9 cellular contexts compared by ENCODE assay signal in genomic region chr12:27975222-27976136, GRCh38. TPM values are rescaled to one million over a fixed set of nuclear protein-coding genes. Genes with fewer than 3 reads are reported as not detected.
A peak's percentile ranks its signal among the peaks of the same experiment; 100 is the strongest.
DNase-seq lines count a peak whose midpoint lies in the region; ATAC-seq and TF ChIP-seq lines count a peak whose summit lies in the region.
"Had no signal": no experiment of that assay in that cellular context is flagged by ENCODE, and none has a peak within 500 bp of the region (broad histone marks: within the 10 kb centered on the region; RNA-seq: fewer than 3 reads in every experiment).

No MANE protein-coding gene starts in this region.

- no peaks in the 10 kb centered on the region for H3K36me3 Mint-ChIP-seq in T-helper 17 cell (ENCODE audit: low read depth)

- H3K27ac ChIP-seq in gastroesophageal sphincter (no peak overlapping the region), skeletal muscle tissue (ENCODE audit: low read depth, low read length) (no peak overlapping the region)

- H3K4me3 Mint-ChIP-seq in T-helper 17 cell = peak overlapping the region; percentile 36

- no peak overlapping the region for H3K27ac Mint-ChIP-seq in T-helper 17 cell

- no peak for ATAC-seq in T-helper 17 cell
- peak; percentile 27 for ATAC-seq in gastroesophageal sphincter
- ATAC-seq in GM18868 (IDR thresholded peaks at IDR 0.05; ENCODE audit: unreplicated experiment) = no peak

- H3K27me3 Mint-ChIP-seq in T-helper 17 cell = peaks cover 82% of the 10 kb centered on the region

- TF ChIP-seq EP300 in gastroesophageal sphincter (IDR thresholded peaks at IDR 0.05) = no peak

- peaks cover 61% of the 10 kb centered on the region for H3K27me3 ChIP-seq in gastroesophageal sphincter
- H3K27me3 ChIP-seq in skeletal muscle tissue (ENCODE audit: control insufficient read depth in 3 of 3, insufficient read depth in 3 of 3, low read length in 3 of 3) = peaks cover 31 to 41% (median 36%) of the 10 kb centered on the region in 3 donors

- DNase-seq in NCI-H2171 (lab: John Stamatoyannopoulos, UW) (peak; percentile 48), NCI-H2171 treated with DMSO at 0.1 percent for 48 hours (lab: John Stamatoyannopoulos, UW) (no peak), T-helper 17 cell (no peak), NOMO-1 (lab: John Stamatoyannopoulos, UW; ENCODE audit: unreplicated experiment in 2 of 2) (no peak), NK-92 (lab: John Stamatoyannopoulos, UW; ENCODE audit: unreplicated experiment) (no peak)
- DNase-seq: NCI-H345 had no signal

- TF ChIP-seq POLR2A in gastroesophageal sphincter (IDR thresholded peaks at IDR 0.05) = no peak

- H3K4me1 ChIP-seq in gastroesophageal sphincter (peaks cover 0 to 27% (median 3%) of the 10 kb centered on the region in 3 donors), skeletal muscle tissue (ENCODE audit: control insufficient read depth in 3 of 3, insufficient read depth in 3 of 3, low read length in 3 of 3) (peaks cover 9 to 11% (median 11%) of the 10 kb centered on the region in 3 donors)

- WGBS in gastroesophageal sphincter (ENCODE audit: low coverage in 1 of 2), 2 donors = 1 to 3% methylated on average over 17 to 20 of the region's 61 CpGs

- no peak overlapping the region for H3K9ac ChIP-seq in skeletal muscle tissue (ENCODE audit: low read depth in 1 of 3, low read length in 3 of 3)

- H3K4me3 ChIP-seq in gastroesophageal sphincter (peak overlapping the region in 1 of 2 donors; percentile 40), skeletal muscle tissue (ENCODE audit: low read length in 3 of 3) (peak overlapping the region; percentile 14 to 35 (median 29))

- H3K4me1 Mint-ChIP-seq in T-helper 17 cell = peaks cover 10% of the 10 kb centered on the region

- H3K9me3 ChIP-seq in T-helper 17 cell (ENCODE audit: control insufficient read depth, low read length, poor library complexity, severe bottlenecking) = no peaks in the 10 kb centered on the region
- H3K9me3 ChIP-seq in gastroesophageal sphincter = no peaks in the 10 kb centered on the region
- no peaks in the 10 kb centered on the region for H3K9me3 ChIP-seq in skeletal muscle tissue (ENCODE audit: control insufficient read depth in 3 of 3, low read length in 3 of 3)

- no peak for TF ChIP-seq CTCF in gastroesophageal sphincter (IDR thresholded peaks at IDR 0.05)

- no peaks in the 10 kb centered on the region for H3K36me3 ChIP-seq in gastroesophageal sphincter
- no peaks in the 10 kb centered on the region for H3K36me3 ChIP-seq in skeletal muscle tissue (ENCODE audit: control insufficient read depth in 3 of 3, insufficient read depth in 3 of 3, low read length in 3 of 3)

RNA-seq across cellular contexts. Expression of gene PTHLH, which starts 2.9 kb away (rescaled TPM):
- not detected for total RNA-seq in T-helper 17 cell
- 1 to 10 TPM in 3 of 4 donors, under 1 TPM in 1; 0.47 to 3.3 (median 1.9) TPM for total RNA-seq in gastroesophageal sphincter
- 0.52 TPM for total RNA-seq in skeletal muscle tissue
